1 cellular context compared by ENCODE assay signal in the genomic region with DNA sequence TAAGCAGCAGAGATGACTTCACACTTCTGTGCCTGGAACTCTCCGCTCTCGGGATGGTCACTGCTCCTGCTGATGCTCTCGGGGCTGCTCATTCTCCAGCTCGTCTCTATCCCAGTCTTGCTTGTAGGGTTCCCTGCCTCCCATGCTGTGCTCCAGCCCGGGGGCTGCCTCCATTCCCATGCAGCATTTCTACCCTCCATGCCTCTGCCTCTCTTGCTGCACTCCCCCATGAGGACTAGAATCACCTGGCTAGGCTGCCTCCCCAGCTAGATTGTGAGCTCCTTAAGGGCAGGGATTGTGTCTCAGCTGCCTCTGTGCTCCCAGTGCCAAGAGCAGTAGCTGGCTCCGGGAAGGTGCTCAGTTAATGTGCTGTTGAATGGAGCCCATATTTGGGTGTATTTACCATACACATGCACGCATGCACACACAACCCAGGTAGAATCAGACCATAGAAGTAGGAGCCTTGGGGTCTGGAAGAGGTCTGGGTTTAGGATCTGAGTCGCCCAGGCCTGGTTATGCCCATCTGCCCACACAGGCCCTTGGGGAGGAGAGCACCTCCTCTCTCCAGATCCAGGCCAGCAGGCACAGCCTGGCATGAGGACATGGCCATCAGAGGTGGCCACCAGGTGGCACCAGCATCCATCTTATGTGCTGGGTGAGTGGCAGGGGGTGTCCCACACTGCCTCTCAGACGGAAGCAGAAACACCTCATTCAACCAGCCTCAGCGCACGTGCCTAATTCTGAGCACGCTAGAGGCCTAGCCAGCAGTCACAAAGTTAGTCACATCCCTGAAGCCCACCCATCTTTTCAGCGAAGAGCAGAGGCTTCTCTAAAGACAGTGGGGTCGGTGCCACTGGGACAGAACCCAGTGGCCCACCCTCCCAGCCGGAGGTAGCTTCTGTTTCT.
TF ChIP-seq lines count a peak whose summit lies in the region.

No MANE protein-coding gene starts in this region.

TF ChIP-seq in K562, 482 proteins besides CTCF, POLR2A, EP300 and RAD21 (continues in another document):
- TF ChIP-seq NEUROD1 (IDR thresholded peaks at IDR 0.05; ENCODE audit: borderline replicate concordance, low read depth, low read length, partially characterized antibody) (no peak), DNMT1 (IDR thresholded peaks at IDR 0.05) (no peak), ZNF764 (CRISPR knock-in tag; IDR thresholded peaks at IDR 0.05; ENCODE audit: low read depth) (no peak), GTF2E2 (tag; IDR thresholded peaks at IDR 0.05) (no peak), FOXK2 (conservative IDR thresholded peaks at IDR 0.05 in 1 of 2, IDR thresholded peaks at IDR 0.05 in 1 of 2; ENCODE audit: low read depth in 2 of 2) (no peak), ZFP30 (CRISPR knock-in tag; IDR thresholded peaks at IDR 0.05; ENCODE audit: borderline replicate concordance) (no peak), ZBTB1 (CRISPR knock-in tag; IDR thresholded peaks at IDR 0.05; ENCODE audit: borderline replicate concordance, low read depth) (no peak), ELK3 (CRISPR knock-in tag; IDR thresholded peaks at IDR 0.05) (no peak), KLF1 (tag; IDR thresholded peaks at IDR 0.05) (no peak), RCOR1 (IDR thresholded peaks at IDR 0.05; ENCODE audit: borderline replicate concordance in 1 of 2, low read depth in 2 of 2, low read length in 2 of 2) (peak in 1 of 2 experiments; percentile 42; a peak in 1 of 4 replicates), ZSCAN32 (CRISPR knock-in tag; IDR thresholded peaks at IDR 0.05) (no peak), IRF9 (tag; IDR thresholded peaks at IDR 0.05) (no peak), ZNF79 (CRISPR knock-in tag; IDR thresholded peaks at IDR 0.05; ENCODE audit: low read depth) (no peak), TAF7 (tag; IDR thresholded peaks at IDR 0.05) (no peak), NR3C1 (CRISPR knock-in tag; IDR thresholded peaks at IDR 0.05) (no peak), ZNF184 (CRISPR knock-in tag; IDR thresholded peaks at IDR 0.05) (no peak), HNRNPL (IDR thresholded peaks at IDR 0.05; ENCODE audit: low read depth, low read length) (no peak), HIVEP1 (CRISPR knock-in tag; IDR thresholded peaks at IDR 0.05) (no peak), USF1 (CRISPR knock-in tag; IDR thresholded peaks at IDR 0.05) (no peak), ZNF778 (CRISPR knock-in tag; IDR thresholded peaks at IDR 0.05) (no peak), BCLAF1 (IDR thresholded peaks at IDR 0.05; ENCODE audit: borderline replicate concordance in 1 of 2, control insufficient read depth in 1 of 2, low read depth in 2 of 2, low read length in 1 of 2) (no peak), RHOXF2B (CRISPR knock-in tag; conservative IDR thresholded peaks at IDR 0.05) (no peak), PHB2 (IDR thresholded peaks at IDR 0.05; ENCODE audit: low read depth) (no peak), RUNX1 (IDR thresholded peaks at IDR 0.05; ENCODE audit: low read depth) (no peak), SMARCC2 (IDR thresholded peaks at IDR 0.05; ENCODE audit: low read depth) (no peak), KAT7 (CRISPR knock-in tag; IDR thresholded peaks at IDR 0.05; ENCODE audit: borderline replicate concordance) (no peak), POLR2B (IDR thresholded peaks at IDR 0.05; ENCODE audit: low read depth, partially characterized antibody) (no peak), CREM (IDR thresholded peaks at IDR 0.05; ENCODE audit: low read depth) (peak; percentile 55; the same call in 1 of the 2 replicates), FOXM1 (IDR thresholded peaks at IDR 0.05; ENCODE audit: low read depth) (no peak), FOXM1 (CRISPR knock-in tag; IDR thresholded peaks at IDR 0.05; ENCODE audit: low read depth) (no peak), RNF219 (CRISPR knock-in tag; IDR thresholded peaks at IDR 0.05) (no peak), TBP (optimal IDR thresholded peaks at IDR 0.05; ENCODE audit: low read depth, low read length) (no peak), ARID3B (CRISPR knock-in tag; IDR thresholded peaks at IDR 0.05; ENCODE audit: borderline replicate concordance) (no peak), SMAD3 (CRISPR knock-in tag; conservative IDR thresholded peaks at IDR 0.05) (no peak), NFYB (IDR thresholded peaks at IDR 0.05; ENCODE audit: extremely low read depth, insufficient read length) (no peak), NFRKB (IDR thresholded peaks at IDR 0.05; ENCODE audit: low read depth) (no peak), ATF7 (IDR thresholded peaks at IDR 0.05) (peak; percentile 18; the same call in 1 of the 2 replicates)
- TF ChIP-seq, protein P1, sequence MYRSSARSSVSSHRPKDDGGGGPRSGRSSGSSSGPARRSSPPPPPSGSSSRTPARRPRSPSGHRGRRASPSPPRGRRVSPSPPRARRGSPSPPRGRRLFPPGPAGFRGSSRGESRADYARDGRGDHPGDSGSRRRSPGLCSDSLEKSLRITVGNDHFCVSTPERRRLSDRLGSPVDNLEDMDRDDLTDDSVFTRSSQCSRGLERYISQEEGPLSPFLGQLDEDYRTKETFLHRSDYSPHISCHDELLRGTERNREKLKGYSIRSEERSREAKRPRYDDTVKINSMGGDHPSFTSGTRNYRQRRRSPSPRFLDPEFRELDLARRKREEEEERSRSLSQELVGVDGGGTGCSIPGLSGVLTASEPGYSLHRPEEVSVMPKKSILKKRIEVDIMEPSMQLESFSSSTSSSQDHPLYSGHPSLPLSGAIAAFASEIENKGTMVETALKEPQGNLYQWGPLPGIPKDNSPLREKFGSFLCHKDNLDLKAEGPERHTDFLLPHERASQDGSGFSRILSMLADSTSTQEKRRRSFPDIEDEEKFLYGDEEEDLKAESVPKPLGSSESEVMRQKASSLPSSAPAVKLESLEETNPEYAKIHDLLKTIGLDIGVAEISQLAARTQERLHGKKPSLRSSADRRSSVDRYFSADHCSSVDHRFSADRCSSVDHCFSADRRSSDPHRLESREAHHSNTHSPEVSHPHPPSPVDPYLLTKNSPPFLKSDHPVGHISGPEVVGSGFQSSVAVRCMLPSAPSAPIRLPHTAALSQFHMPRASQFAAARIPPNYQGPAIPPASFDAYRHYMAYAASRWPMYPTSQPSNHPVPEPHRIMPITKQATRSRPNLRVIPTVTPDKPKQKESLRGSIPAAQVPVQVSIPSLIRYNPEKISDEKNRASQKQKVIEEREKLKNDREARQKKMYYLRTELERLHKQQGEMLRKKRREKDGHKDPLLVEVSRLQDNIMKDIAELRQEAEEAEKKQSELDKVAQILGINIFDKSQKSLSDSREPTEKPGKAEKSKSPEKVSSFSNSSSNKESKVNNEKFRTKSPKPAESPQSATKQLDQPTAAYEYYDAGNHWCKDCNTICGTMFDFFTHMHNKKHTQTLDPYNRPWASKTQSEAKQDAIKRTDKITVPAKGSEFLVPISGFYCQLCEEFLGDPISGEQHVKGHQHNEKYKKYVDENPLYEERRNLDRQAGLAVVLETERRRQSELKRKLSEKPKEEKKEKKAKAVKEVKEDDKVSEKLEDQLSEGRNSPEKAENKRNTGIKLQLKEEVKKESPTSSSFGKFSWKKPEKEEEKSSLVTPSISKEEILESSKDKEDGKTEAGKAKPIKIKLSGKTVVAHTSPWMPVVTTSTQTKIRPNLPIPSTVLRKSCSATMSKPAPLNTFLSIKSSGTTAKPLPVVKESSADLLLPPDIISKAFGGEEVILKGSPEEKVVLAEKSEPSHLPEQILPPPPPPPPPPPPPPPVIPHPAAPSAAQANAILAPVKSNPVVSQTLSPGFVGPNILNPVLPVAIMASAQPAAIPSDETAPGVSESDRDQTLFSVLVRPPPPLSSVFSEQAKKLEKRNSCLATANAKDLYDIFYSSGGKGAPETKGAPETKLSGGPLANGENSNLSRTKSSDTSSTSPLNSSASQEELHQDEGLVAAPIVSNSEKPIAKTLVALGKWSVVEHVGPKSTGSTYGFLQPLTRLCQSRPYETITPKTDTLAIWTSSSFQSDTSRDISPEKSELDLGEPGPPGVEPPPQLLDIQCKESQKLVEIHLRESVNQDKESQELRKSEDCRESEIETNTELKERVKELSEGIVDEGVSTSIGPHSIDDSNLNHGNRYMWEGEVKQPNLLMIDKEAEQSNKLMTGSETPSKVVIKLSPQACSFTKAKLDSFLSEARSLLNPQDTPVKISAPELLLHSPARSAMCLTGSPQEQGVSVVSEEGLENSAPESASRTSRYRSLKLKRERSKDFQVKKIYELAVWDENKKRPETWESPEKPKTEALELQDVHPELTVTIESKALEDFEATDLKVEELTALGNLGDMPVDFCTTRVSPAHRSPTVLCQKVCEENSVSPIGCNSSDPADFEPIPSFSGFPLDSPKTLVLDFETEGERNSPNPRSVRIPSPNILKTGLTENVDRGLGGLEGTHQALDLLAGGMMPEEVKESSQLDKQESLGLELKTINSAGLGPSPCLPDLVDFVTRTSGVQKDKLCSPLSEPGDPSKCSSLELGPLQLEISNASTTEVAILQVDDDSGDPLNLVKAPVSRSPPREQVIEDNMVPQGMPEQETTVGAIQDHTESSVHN (IDR thresholded peaks at IDR 0.05; ENCODE audit: borderline replicate concordance in 1 of 2, low read depth in 1 of 2), result no peak
- TF ChIP-seq, protein P2, sequence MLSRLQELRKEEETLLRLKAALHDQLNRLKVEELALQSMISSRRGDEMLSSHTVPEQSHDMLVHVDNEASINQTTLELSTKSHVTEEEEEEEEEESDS (CRISPR knock-in tag; IDR thresholded peaks at IDR 0.05), result no peak
- TF ChIP-seq, protein P3, sequence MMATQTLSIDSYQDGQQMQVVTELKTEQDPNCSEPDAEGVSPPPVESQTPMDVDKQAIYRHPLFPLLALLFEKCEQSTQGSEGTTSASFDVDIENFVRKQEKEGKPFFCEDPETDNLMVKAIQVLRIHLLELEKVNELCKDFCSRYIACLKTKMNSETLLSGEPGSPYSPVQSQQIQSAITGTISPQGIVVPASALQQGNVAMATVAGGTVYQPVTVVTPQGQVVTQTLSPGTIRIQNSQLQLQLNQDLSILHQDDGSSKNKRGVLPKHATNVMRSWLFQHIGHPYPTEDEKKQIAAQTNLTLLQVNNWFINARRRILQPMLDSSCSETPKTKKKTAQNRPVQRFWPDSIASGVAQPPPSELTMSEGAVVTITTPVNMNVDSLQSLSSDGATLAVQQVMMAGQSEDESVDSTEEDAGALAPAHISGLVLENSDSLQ (IDR thresholded peaks at IDR 0.05), result peak; percentile 93
